8 cellular contexts compared by ENCODE assay signal in genomic region chr6:153947817-153948447, GRCh38.
DNase-seq lines count a peak whose midpoint lies in the region; ATAC-seq and TF ChIP-seq lines count a peak whose summit lies in the region.

No MANE protein-coding gene starts in this region.

- no peaks in the 10 kb centered on the region for H3K9me3 ChIP-seq in CD8-positive, alpha-beta T cell (ENCODE audit: low read length)

- DNase-seq in CD8-positive, alpha-beta T cell, result no peak
- DNase-seq in HuH-7 (ENCODE audit: low spot score) (peak; percentile 13), amniotic epithelial cell (ENCODE audit: low read depth) (peak; percentile 5), kidney glomerular epithelial cell (lab: John Stamatoyannopoulos, UW) (peak; percentile 8), mesenteric fat pad (ENCODE audit: low spot score) (no peak), NCI-H128 (lab: John Stamatoyannopoulos, UW; ENCODE audit: unreplicated experiment) (no peak), GM19238 (ENCODE audit: insufficient read length, low spot score) (no peak)

- POLR2A ChIA-PET in CD8-positive, alpha-beta T cell (lab: Charles Lee), result no interaction called here

- no peak overlapping the region for H3K27ac Mint-ChIP-seq in CD8-positive, alpha-beta T cell

- ATAC-seq in CD8-positive, alpha-beta T cell, result no peak
- peak; percentile 50 for ATAC-seq in GM18858 (IDR thresholded peaks at IDR 0.05; ENCODE audit: unreplicated experiment)

- H3K36me3 Mint-ChIP-seq in CD8-positive, alpha-beta T cell, result no peaks in the 10 kb centered on the region

- H3K4me1 ChIP-seq in CD8-positive, alpha-beta T cell (ENCODE audit: insufficient read depth, low read length), result no peaks in the 10 kb centered on the region

- TF ChIP-seq CTCF in CD8-positive, alpha-beta T cell (IDR thresholded peaks at IDR 0.05), result peak; percentile 53

- H3K4me3 Mint-ChIP-seq in CD8-positive, alpha-beta T cell, result no peak overlapping the region

- no peaks in the 10 kb centered on the region for H3K9me3 Mint-ChIP-seq in CD8-positive, alpha-beta T cell

- CTCF ChIA-PET in CD8-positive, alpha-beta T cell (lab: Charles Lee), result interaction anchor here (0.8 to 1.0 kb wide), 4 partner anchors 10 to 128 kb away, joined by 3 to 4 read pairs (median 4); no protein-coding TSS in a partner anchor

- intact Hi-C loops in CD8-positive, alpha-beta T cell (cut with DNase I, micrococcal nuclease), result no loop called here

- peaks cover 5% of the 10 kb centered on the region for H3K27me3 Mint-ChIP-seq in CD8-positive, alpha-beta T cell (ENCODE audit: low read depth)

- H3K36me3 ChIP-seq in CD8-positive, alpha-beta T cell (ENCODE audit: insufficient read depth, low read length), result no peaks in the 10 kb centered on the region

- H3K27me3 ChIP-seq in CD8-positive, alpha-beta T cell (ENCODE audit: insufficient read depth, low read length), result no peaks in the 10 kb centered on the region

- no peaks in the 10 kb centered on the region for H3K4me1 Mint-ChIP-seq in CD8-positive, alpha-beta T cell (ENCODE audit: low read depth)

- no peak overlapping the region for H3K27ac ChIP-seq in CD8-positive, alpha-beta T cell (ENCODE audit: low read depth, low read length)

- no peak overlapping the region for H3K4me3 ChIP-seq in CD8-positive, alpha-beta T cell (ENCODE audit: low read depth, low read length)

Comparison
In these comparisons a context has a peak if more than half of its experiments do, and no peak if none do; other contexts are left out.
1. DNase-seq: peak in HuH-7 (single experiment), amniotic epithelial cell (single experiment) and kidney glomerular epithelial cell (single experiment); none in CD8-positive, alpha-beta T cell (0 of 7), mesenteric fat pad (single experiment), NCI-H128 (single experiment) and GM19238 (single experiment).